In genomic region chr2:67997528-67998267, GRCh38 we compare ENCODE assay signal across 17 cellular contexts.
DNase-seq lines count a peak whose midpoint lies in the region; ATAC-seq and TF ChIP-seq lines count a peak whose summit lies in the region.
"Had no signal": no experiment of that assay in that cellular context is flagged by ENCODE, and none has a peak within 500 bp of the region (broad histone marks: within the 10 kb centered on the region; RNA-seq: fewer than 3 reads in every experiment).

No MANE protein-coding gene starts in this region.

- no peaks in the 10 kb centered on the region for H3K36me3 ChIP-seq in heart left ventricle
- H3K36me3 ChIP-seq: neural progenitor cell, vagina had no signal

- H3K9me3 ChIP-seq in heart left ventricle, result no peaks in the 10 kb centered on the region
- H3K9me3 ChIP-seq: vagina had no signal

- no peak overlapping the region for H3K27ac ChIP-seq in heart left ventricle
- H3K27ac ChIP-seq: C4-2B, neural progenitor cell, vagina had no signal

- no peaks in the 10 kb centered on the region for H3K4me1 ChIP-seq in heart left ventricle
- H3K4me1 ChIP-seq: neural progenitor cell had no signal

- no peak for TF ChIP-seq POLR2A in heart left ventricle (IDR thresholded peaks at IDR 0.05)

- intact Hi-C loops in heart left ventricle (cut with DNase I), result no loop called here

- peak; percentile 27 for DNase-seq in ACHN
- peak; percentile 63 for DNase-seq in HPDE6-E6E7 (ENCODE audit: extremely low spot score)
- DNase-seq in amniotic stem cell (lab: John Stamatoyannopoulos, UW), result peak; percentile 30
- peak; percentile 16 for DNase-seq in hepatic stellate cell (ENCODE audit: low spot score)
- DNase-seq in heart left ventricle, result no peak
- DNase-seq in germinal center (ENCODE audit: low spot score), result no peak
- no peak for DNase-seq in NCI-H1417 treated with DMSO at 0.1 percent for 48 hours (lab: John Stamatoyannopoulos, UW)
- DNase-seq: activated CD4-positive, alpha-beta T cell treated with anti-CD3 and anti-CD28 coated beads, Interleukin-2, amount 50 U/mL, for 4 hours; activated effector memory CD4-positive, alpha-beta T cell treated with anti-CD3 and anti-CD28 coated beads, Interleukin-2, amount 50 U/mL, for 16 hours; GDM1; NCI-H1105; NK-92 treated with Interleukin-12 subunit alpha and Interleukin-12 subunit beta, amount 100 ng/mL, for 24 hours had no signal

- ATAC-seq in HG03565 (IDR thresholded peaks at IDR 0.05; ENCODE audit: unreplicated experiment) (no peak), heart left ventricle (no peak)
- ATAC-seq: left lobe of liver had no signal

- in situ Hi-C loops in ACHN (cut with HindIII; ENCODE audit: low pct_ligation_motif_present, low pct_unique_long_range_greater_than_20kb, low sequenced_read_pairs), result no loop called here

- peaks cover 0 to 4% (median 0%) of the 10 kb centered on the region in 9 donors for H3K27me3 ChIP-seq in heart left ventricle
- H3K27me3 ChIP-seq: neural progenitor cell, vagina had no signal

- TF ChIP-seq CTCF in heart left ventricle (IDR thresholded peaks at IDR 0.05), result no peak

- no peak overlapping the region for H3K4me3 ChIP-seq in heart left ventricle
- H3K4me3 ChIP-seq: neural progenitor cell, vagina had no signal

- 64 to 75% (median 70%) methylated on average over 6 of the region's 6 CpGs for WGBS in heart left ventricle, 4 donors

Comparison
In these comparisons a context has a peak if more than half of its experiments do, and no peak if none do; other contexts are left out.
1. DNase-seq: peak in ACHN (single experiment), HPDE6-E6E7 (single experiment), amniotic stem cell (single experiment) and hepatic stellate cell (single experiment); none in heart left ventricle (0 of 5), germinal center (single experiment) and NCI-H1417 treated with DMSO at 0.1 percent for 48 hours (single experiment).